Comparison of ENCODE assay signal across 1 cellular context in genomic region chr1:231603598-231604275, GRCh38.
TF ChIP-seq lines count a peak whose summit lies in the region.

No MANE protein-coding gene starts in this region.

TF ChIP-seq in HEK293, 187 proteins besides CTCF, POLR2A, EP300 and RAD21 (continued from another document):
- no peak for TF ChIP-seq ZSCAN16 (tag by site-specific recombination; IDR thresholded peaks at IDR 0.05)
- peak; percentile 72; the same call in 1 of the 2 replicates for TF ChIP-seq TRIM28 (IDR thresholded peaks at IDR 0.05; ENCODE audit: borderline replicate concordance, low read length)
- no peak for TF ChIP-seq YY2 (tag by site-specific recombination; IDR thresholded peaks at IDR 0.05)
- TF ChIP-seq ZNF837 (tag by site-specific recombination; IDR thresholded peaks at IDR 0.05) = no peak
- TF ChIP-seq TCF7L2 (IDR thresholded peaks at IDR 0.05; ENCODE audit: borderline replicate concordance, low read depth, low read length) = no peak
- TF ChIP-seq ZNF654 (tag by site-specific recombination; IDR thresholded peaks at IDR 0.05; ENCODE audit: low read depth) = peak; percentile 98
- no peak for TF ChIP-seq ZNF292 (tag by site-specific recombination; IDR thresholded peaks at IDR 0.05; ENCODE audit: borderline replicate concordance, low read depth)
- TF ChIP-seq ZNF664 (tag by site-specific recombination; IDR thresholded peaks at IDR 0.05) = peak; percentile 43; the same call in 1 of the 2 replicates
- TF ChIP-seq TSHZ1 (tag by site-specific recombination; IDR thresholded peaks at IDR 0.05; ENCODE audit: borderline replicate concordance) = peak; percentile 75
- no peak for TF ChIP-seq ZNF157 (tag by site-specific recombination; IDR thresholded peaks at IDR 0.05)
- no peak for TF ChIP-seq ZNF23 (tag by site-specific recombination; IDR thresholded peaks at IDR 0.05; ENCODE audit: borderline replicate concordance)
- peak; percentile 85 for TF ChIP-seq ZBTB17 (tag by site-specific recombination; IDR thresholded peaks at IDR 0.05)
- TF ChIP-seq KLF10 (tag by site-specific recombination; IDR thresholded peaks at IDR 0.05) = no peak
- no peak for TF ChIP-seq ZNF624 (tag by site-specific recombination; IDR thresholded peaks at IDR 0.05)
- TF ChIP-seq ZNF777 (tag by site-specific recombination; IDR thresholded peaks at IDR 0.05; ENCODE audit: borderline replicate concordance) = no peak
- no peak for TF ChIP-seq ATF2 (tag by site-specific recombination; IDR thresholded peaks at IDR 0.05; ENCODE audit: low read depth)
- peak; percentile 79 for TF ChIP-seq PRDM1 (tag by site-specific recombination; IDR thresholded peaks at IDR 0.05)
- TF ChIP-seq ZNF549 (tag by site-specific recombination; IDR thresholded peaks at IDR 0.05) = no peak
- TF ChIP-seq ZNF140 (tag by site-specific recombination; IDR thresholded peaks at IDR 0.05) = no peak
- TF ChIP-seq PRDM4 (tag by site-specific recombination; IDR thresholded peaks at IDR 0.05) = no peak
- no peak for TF ChIP-seq ZNF704 (tag by site-specific recombination; IDR thresholded peaks at IDR 0.05)
- no peak for TF ChIP-seq ZBTB7A (tag by site-specific recombination; IDR thresholded peaks at IDR 0.05; ENCODE audit: low read depth)
- no peak for TF ChIP-seq ZNF571 (tag by site-specific recombination; IDR thresholded peaks at IDR 0.05)
- TF ChIP-seq ZNF112 (tag by site-specific recombination; IDR thresholded peaks at IDR 0.05) = no peak
- no peak for TF ChIP-seq AEBP2 (tag by site-specific recombination; IDR thresholded peaks at IDR 0.05; ENCODE audit: borderline replicate concordance)
- TF ChIP-seq ELK4 (IDR thresholded peaks at IDR 0.05; ENCODE audit: borderline replicate concordance, low read depth, low read length) = no peak
- TF ChIP-seq PRDM6 (tag by site-specific recombination; IDR thresholded peaks at IDR 0.05) = peak; percentile 79
- TF ChIP-seq INSM2 (tag by site-specific recombination; IDR thresholded peaks at IDR 0.05) = no peak
- no peak for TF ChIP-seq GLIS1 (tag by site-specific recombination; IDR thresholded peaks at IDR 0.05)
- TF ChIP-seq ZNF585B (tag by site-specific recombination; IDR thresholded peaks at IDR 0.05) = no peak
- no peak for TF ChIP-seq ZNF426 (tag by site-specific recombination; IDR thresholded peaks at IDR 0.05)
- TF ChIP-seq ZNF341 (tag by site-specific recombination; IDR thresholded peaks at IDR 0.05; ENCODE audit: low read depth) = peak; percentile 23; the same call in 1 of the 2 replicates
- TF ChIP-seq ZNF600 (tag by site-specific recombination; IDR thresholded peaks at IDR 0.05) = peak; percentile 82
- TF ChIP-seq ZNF211 (tag by site-specific recombination; IDR thresholded peaks at IDR 0.05; ENCODE audit: low read depth) = no peak
- no peak for TF ChIP-seq ZNF658 (tag by site-specific recombination; IDR thresholded peaks at IDR 0.05)
- TF ChIP-seq ZNF645 (tag by site-specific recombination; IDR thresholded peaks at IDR 0.05) = no peak
- TF ChIP-seq ZIC2 (tag by site-specific recombination; IDR thresholded peaks at IDR 0.05) = no peak
- TF ChIP-seq ZNF26 (tag by site-specific recombination; IDR thresholded peaks at IDR 0.05) = no peak
- no peak for TF ChIP-seq ZNF121 (tag by site-specific recombination; IDR thresholded peaks at IDR 0.05)
- peak; percentile 81; the same call in 1 of the 2 replicates for TF ChIP-seq ZEB2 (tag by site-specific recombination; IDR thresholded peaks at IDR 0.05)
- no peak for TF ChIP-seq SALL2 (tag by site-specific recombination; IDR thresholded peaks at IDR 0.05; ENCODE audit: borderline replicate concordance)
- 0 out of 2 replicates have a peak, but pooled peaks have one; percentile 29 for TF ChIP-seq ZNF558 (tag by site-specific recombination; IDR thresholded peaks at IDR 0.05)
- peak; percentile 17; the same call in 1 of the 2 replicates for TF ChIP-seq ZNF16 (tag by site-specific recombination; IDR thresholded peaks at IDR 0.05; ENCODE audit: low read depth)
- TF ChIP-seq ZNF843 (tag by site-specific recombination; IDR thresholded peaks at IDR 0.05) = no peak
- no peak for TF ChIP-seq ZNF423 (tag by site-specific recombination; IDR thresholded peaks at IDR 0.05)
- TF ChIP-seq ZNF701 (tag by site-specific recombination; IDR thresholded peaks at IDR 0.05) = no peak
- no peak for TF ChIP-seq ZNF610 (tag by site-specific recombination; IDR thresholded peaks at IDR 0.05; ENCODE audit: borderline replicate concordance)
